6 cellular contexts compared by ENCODE assay signal in the genomic region with DNA sequence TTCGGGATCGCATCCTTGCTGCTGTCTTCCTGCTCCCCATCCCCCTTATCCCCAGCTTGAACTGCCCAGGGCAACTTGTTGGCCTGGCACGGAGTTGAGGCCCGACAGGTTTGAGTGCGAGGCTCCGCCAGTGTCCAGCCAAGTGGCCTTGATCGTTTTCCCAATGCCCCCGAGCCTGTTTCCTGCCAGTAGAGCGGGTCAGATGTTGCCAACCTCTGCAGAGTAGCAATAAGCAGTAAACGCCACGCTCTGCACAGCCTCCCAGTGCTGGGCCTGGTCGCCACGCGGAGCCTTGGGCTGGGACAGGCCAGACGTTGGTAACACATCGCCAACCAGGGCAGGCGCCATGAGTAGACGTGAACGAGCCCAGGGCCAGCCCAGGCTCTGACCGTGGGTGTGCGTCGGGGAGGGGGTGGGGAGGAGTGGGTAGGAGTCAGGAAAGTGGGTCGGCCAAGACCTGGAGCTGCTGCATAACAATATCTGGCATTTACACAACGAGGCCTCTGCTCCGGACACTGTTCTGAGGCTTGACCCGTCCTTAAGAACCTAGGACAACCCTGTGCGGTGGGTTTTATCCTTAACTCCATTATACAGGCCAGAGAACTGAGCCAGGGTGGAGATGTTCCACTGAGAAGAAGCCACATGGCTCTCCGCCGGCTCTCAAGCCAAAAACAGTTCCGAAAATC. TPM values are rescaled to one million over a fixed set of nuclear protein-coding genes. Genes with fewer than 3 reads are reported as not detected.
A peak's percentile ranks its signal among the peaks of the same experiment; 100 is the strongest.
DNase-seq lines count a peak whose midpoint lies in the region; ATAC-seq and TF ChIP-seq lines count a peak whose summit lies in the region.

No MANE protein-coding gene starts in this region.

- no peak for ATAC-seq in HG03039 (IDR thresholded peaks at IDR 0.05; ENCODE audit: unreplicated experiment)

- peak overlapping the region; percentile 91 to 95 (median 94) for H3K27ac Mint-ChIP-seq in IgD-negative memory B cell
- H3K27ac Mint-ChIP-seq in endodermal cell: no peak overlapping the region

- H3K4me3 ChIP-seq in endodermal cell (ENCODE audit: low read length) (peak overlapping the region; percentile 81), skeletal muscle cell (ENCODE audit: low read depth, low read length) (peak overlapping the region; percentile 86)

- peaks cover 16% of the 10 kb centered on the region for H3K4me1 ChIP-seq in endodermal cell (ENCODE audit: control insufficient read depth, insufficient read depth, low read length)

- peak overlapping the region; percentile 36 for H3K9ac ChIP-seq in endodermal cell (ENCODE audit: extremely low read depth, low read length, poor library complexity, severe bottlenecking)

- no peaks in the 10 kb centered on the region for H3K36me3 ChIP-seq in endodermal cell (ENCODE audit: control insufficient read depth, insufficient read depth, low read length)

- H3K36me3 Mint-ChIP-seq in IgD-negative memory B cell: no peaks in the 10 kb centered on the region
- peaks cover 5% of the 10 kb centered on the region for H3K36me3 Mint-ChIP-seq in endodermal cell (ENCODE audit: low read depth)

- no peak overlapping the region for H3K27ac ChIP-seq in endodermal cell (ENCODE audit: low read depth, low read length)

- no peaks in the 10 kb centered on the region for H3K9me3 Mint-ChIP-seq in IgD-negative memory B cell
- H3K9me3 Mint-ChIP-seq in endodermal cell: no peaks in the 10 kb centered on the region

- no peaks in the 10 kb centered on the region for H3K27me3 ChIP-seq in endodermal cell (ENCODE audit: control insufficient read depth, insufficient read depth, low read length, poor library complexity, severe bottlenecking)

- 64 to 65% methylated on average over 26 to 30 of the region's 30 CpGs for WGBS in endodermal cell (ENCODE audit: insufficient coverage in 1 of 2, insufficient read length in 1 of 2), 2 experiments

- H3K4me3 Mint-ChIP-seq in IgD-negative memory B cell: peak overlapping the region; percentile 82 to 97 (median 96)
- H3K4me3 Mint-ChIP-seq in endodermal cell: peak overlapping the region; percentile 80

- H3K9me3 ChIP-seq in endodermal cell (ENCODE audit: control insufficient read depth, low read length): no peaks in the 10 kb centered on the region

- TF ChIP-seq CTCF in GM12872 (IDR thresholded peaks at IDR 0.05; ENCODE audit: insufficient read depth, low read depth, low read length) (0 out of 3 replicates have a peak, but pooled peaks have one; percentile 5), endodermal cell (conservative IDR thresholded peaks at IDR 0.05) (peak; percentile 10)

- H3K4me1 Mint-ChIP-seq in IgD-negative memory B cell (peaks cover 13 to 29% (median 23%) of the 10 kb centered on the region in 3 donors), endodermal cell (peaks cover 28% of the 10 kb centered on the region)

- no peak for DNase-seq in endodermal cell
- DNase-seq in skeletal muscle cell (ENCODE audit: low read depth): no peak
- DNase-seq in activated gamma-delta T cell (lab: John Stamatoyannopoulos, UW): no peak

- H3K27me3 Mint-ChIP-seq in IgD-negative memory B cell (no peaks in the 10 kb centered on the region), endodermal cell (ENCODE audit: insufficient read depth) (peaks cover 17% of the 10 kb centered on the region)

RNA-seq across cellular contexts. Expression of a gene that starts 0.4 kb away (rescaled TPM):
- polyA plus RNA-seq in IgD-negative memory B cell: 61.6 TPM
- total RNA-seq in endodermal cell: 10 to 100 TPM in 1 of 2 donors, 1 to 10 TPM in 1; 9.6 to 10.1 TPM
- 14.9 TPM for polyA plus RNA-seq in endodermal cell (2013, experiment 1 of 2)
- 15.1 TPM for polyA plus RNA-seq in endodermal cell (2013, experiment 2 of 2)

RNA-seq across cellular contexts. Expression of a gene that starts 0.6 kb away (rescaled TPM):
- 106 TPM for polyA plus RNA-seq in IgD-negative memory B cell
- 10 to 100 TPM; 11.4 to 12.9 TPM for total RNA-seq in endodermal cell
- polyA plus RNA-seq in endodermal cell (2013, experiment 1 of 2): 10.4 TPM
- polyA plus RNA-seq in endodermal cell (2013, experiment 2 of 2): 8.6 TPM

RNA-seq across cellular contexts. Expression of a gene that starts 7.2 kb away (rescaled TPM):
- polyA plus RNA-seq in IgD-negative memory B cell: 13.9 TPM
- total RNA-seq in endodermal cell: 10 to 100 TPM; 54.1 to 68.1 TPM
- 184 TPM for polyA plus RNA-seq in endodermal cell (2013, experiment 1 of 2)
- polyA plus RNA-seq in endodermal cell (2013, experiment 2 of 2): 158 TPM

RNA-seq across cellular contexts. Expression of a gene that starts 8.9 kb away (rescaled TPM):
- 18.0 TPM for polyA plus RNA-seq in IgD-negative memory B cell
- total RNA-seq in endodermal cell: 10 to 100 TPM; 58.2 to 69.4 TPM
- polyA plus RNA-seq in endodermal cell (2013, experiment 1 of 2): 26.0 TPM
- polyA plus RNA-seq in endodermal cell (2013, experiment 2 of 2): 22.8 TPM

RNA-seq across cellular contexts. Expression of a gene that starts 19.2 kb away (rescaled TPM):
- not detected for polyA plus RNA-seq in IgD-negative memory B cell
- under 1 TPM; 0.40 to 0.44 TPM for total RNA-seq in endodermal cell
- 0.11 TPM for polyA plus RNA-seq in endodermal cell (2013, experiment 1 of 2)
- not detected for polyA plus RNA-seq in endodermal cell (2013, experiment 2 of 2)
